8 cellular contexts compared by ENCODE assay signal in the genomic region with DNA sequence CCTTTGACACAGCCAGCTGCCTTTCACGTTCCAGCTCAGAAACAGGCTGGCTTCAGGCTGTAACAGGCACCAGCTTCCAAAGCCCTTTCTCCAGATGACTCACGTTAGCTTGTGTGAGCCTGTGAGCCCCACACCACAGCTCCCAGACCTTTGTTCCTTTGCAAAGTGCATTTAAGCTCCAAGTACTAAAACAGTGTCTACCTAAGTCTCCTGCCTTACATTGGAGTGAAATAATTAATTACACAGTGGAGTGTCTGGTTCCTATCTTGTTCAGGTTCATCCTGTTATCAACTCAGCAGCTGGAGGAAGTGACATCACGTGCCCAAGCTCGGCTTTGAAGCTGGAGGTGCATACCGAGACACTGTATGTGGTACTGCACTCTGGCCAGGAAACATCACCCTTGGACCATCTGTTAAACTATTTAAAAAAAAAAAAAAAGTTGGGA.
DNase-seq lines count a peak whose midpoint lies in the region; ATAC-seq and TF ChIP-seq lines count a peak whose summit lies in the region.

No MANE protein-coding gene starts in this region.

- DNase-seq in NB4 (ENCODE audit: low read depth) (peak; percentile 19), activated T-cell treated with anti-CD3 and anti-CD28 coated beads for 4 hours (peak; percentile 53), fibroblast of gingiva (ENCODE audit: low read depth) (peak; percentile 67), neural progenitor cell (ENCODE audit: low spot score) (peak; percentile 75), NCI-H187 (lab: John Stamatoyannopoulos, UW) (no peak)

- peak overlapping the region; percentile 76 for H3K27ac ChIP-seq in neural progenitor cell
- peak overlapping the region; percentile 98 for H3K27ac ChIP-seq in temporal lobe (ENCODE audit: low read depth, low read length)

- TF ChIP-seq CTCF in NB4 (IDR thresholded peaks at IDR 0.05; ENCODE audit: low read depth, low read length) (no peak), neural progenitor cell (IDR thresholded peaks at IDR 0.05) (no peak)

- H3K4me3 ChIP-seq in NB4 (ENCODE audit: low read depth, low read length), result no peak overlapping the region
- H3K4me3 ChIP-seq in neural progenitor cell, result no peak overlapping the region

- no peaks in the 10 kb centered on the region for H3K9me3 ChIP-seq in neural progenitor cell (ENCODE audit: low read depth)

- ATAC-seq in GM18517 (IDR thresholded peaks at IDR 0.05; ENCODE audit: unreplicated experiment), result peak; percentile 71
- no peak for ATAC-seq in GM21576 (IDR thresholded peaks at IDR 0.05; ENCODE audit: unreplicated experiment)

- H3K4me2 ChIP-seq in neural progenitor cell, result peak overlapping the region; percentile 50

- no peak overlapping the region for H3K9ac ChIP-seq in neural progenitor cell

- peak overlapping the region; percentile 87 for H3K27ac Mint-ChIP-seq in neural progenitor cell

- no peaks in the 10 kb centered on the region for H3K79me2 ChIP-seq in neural progenitor cell (ENCODE audit: low read depth)

- H3K27me3 Mint-ChIP-seq in neural progenitor cell (ENCODE audit: insufficient read depth, low read depth), result peaks cover 6% of the 10 kb centered on the region

- H3K4me1 Mint-ChIP-seq in neural progenitor cell, result peaks cover 50% of the 10 kb centered on the region

- peaks cover 1% of the 10 kb centered on the region for H3K36me3 Mint-ChIP-seq in neural progenitor cell

- no peak for TF ChIP-seq POLR2A in NB4 (IDR thresholded peaks at IDR 0.05; ENCODE audit: extremely low read depth, insufficient read length)

- no peaks in the 10 kb centered on the region for H3K27me3 ChIP-seq in neural progenitor cell

- no peaks in the 10 kb centered on the region for H3K36me3 ChIP-seq in neural progenitor cell

- peaks cover 37% of the 10 kb centered on the region for H3K4me1 ChIP-seq in neural progenitor cell

- H4K20me1 ChIP-seq in neural progenitor cell (ENCODE audit: low read depth), result no peaks in the 10 kb centered on the region

- peak overlapping the region; percentile 23 for H2AFZ ChIP-seq in neural progenitor cell (replicated peaks)

- no peaks in the 10 kb centered on the region for H3K9me3 Mint-ChIP-seq in neural progenitor cell

- no peak overlapping the region for H3K4me3 Mint-ChIP-seq in neural progenitor cell

- H3F3A ChIP-seq in neural progenitor cell (ENCODE audit: low read depth), result peaks cover 19% of the 10 kb centered on the region

Comparison
In these comparisons a context has a peak if more than half of its experiments do, and no peak if none do; other contexts are left out.
1. DNase-seq: peak in NB4 (single experiment), activated T-cell treated with anti-CD3 and anti-CD28 coated beads for 4 hours (single experiment), fibroblast of gingiva (single experiment) and neural progenitor cell (single experiment); none in NCI-H187 (0 of 2).